ENCODE assay signal across 1 cellular context in the genomic region with DNA sequence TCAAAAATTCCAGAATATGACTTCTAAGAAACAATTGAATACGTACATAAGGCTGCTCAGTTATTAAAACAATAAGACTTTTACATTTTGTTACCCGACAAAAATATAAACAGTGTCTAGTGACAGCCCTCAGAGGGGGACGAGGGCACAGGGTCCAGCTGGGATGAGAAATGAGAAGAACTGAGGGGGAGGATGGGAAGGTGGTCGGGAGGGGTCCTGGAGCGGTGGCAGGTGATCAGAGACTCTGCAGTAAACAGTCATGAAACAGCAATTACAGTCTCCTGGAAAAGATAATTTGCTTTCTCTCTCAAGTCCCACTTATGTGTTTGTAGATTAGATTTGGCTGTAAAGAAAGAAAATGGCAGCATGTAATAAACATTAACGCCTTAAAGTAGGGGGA.
TF ChIP-seq lines count a peak whose summit lies in the region.

No MANE protein-coding gene starts in this region.

TF ChIP-seq in liver, 16 proteins besides CTCF, POLR2A, EP300 and RAD21 (continued from another document):
- TF ChIP-seq, protein P1, sequence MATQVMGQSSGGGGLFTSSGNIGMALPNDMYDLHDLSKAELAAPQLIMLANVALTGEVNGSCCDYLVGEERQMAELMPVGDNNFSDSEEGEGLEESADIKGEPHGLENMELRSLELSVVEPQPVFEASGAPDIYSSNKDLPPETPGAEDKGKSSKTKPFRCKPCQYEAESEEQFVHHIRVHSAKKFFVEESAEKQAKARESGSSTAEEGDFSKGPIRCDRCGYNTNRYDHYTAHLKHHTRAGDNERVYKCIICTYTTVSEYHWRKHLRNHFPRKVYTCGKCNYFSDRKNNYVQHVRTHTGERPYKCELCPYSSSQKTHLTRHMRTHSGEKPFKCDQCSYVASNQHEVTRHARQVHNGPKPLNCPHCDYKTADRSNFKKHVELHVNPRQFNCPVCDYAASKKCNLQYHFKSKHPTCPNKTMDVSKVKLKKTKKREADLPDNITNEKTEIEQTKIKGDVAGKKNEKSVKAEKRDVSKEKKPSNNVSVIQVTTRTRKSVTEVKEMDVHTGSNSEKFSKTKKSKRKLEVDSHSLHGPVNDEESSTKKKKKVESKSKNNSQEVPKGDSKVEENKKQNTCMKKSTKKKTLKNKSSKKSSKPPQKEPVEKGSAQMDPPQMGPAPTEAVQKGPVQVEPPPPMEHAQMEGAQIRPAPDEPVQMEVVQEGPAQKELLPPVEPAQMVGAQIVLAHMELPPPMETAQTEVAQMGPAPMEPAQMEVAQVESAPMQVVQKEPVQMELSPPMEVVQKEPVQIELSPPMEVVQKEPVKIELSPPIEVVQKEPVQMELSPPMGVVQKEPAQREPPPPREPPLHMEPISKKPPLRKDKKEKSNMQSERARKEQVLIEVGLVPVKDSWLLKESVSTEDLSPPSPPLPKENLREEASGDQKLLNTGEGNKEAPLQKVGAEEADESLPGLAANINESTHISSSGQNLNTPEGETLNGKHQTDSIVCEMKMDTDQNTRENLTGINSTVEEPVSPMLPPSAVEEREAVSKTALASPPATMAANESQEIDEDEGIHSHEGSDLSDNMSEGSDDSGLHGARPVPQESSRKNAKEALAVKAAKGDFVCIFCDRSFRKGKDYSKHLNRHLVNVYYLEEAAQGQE (IDR thresholded peaks at IDR 0.05), result no peak
- TF ChIP-seq NR2F2 (IDR thresholded peaks at IDR 0.05), result no peak
